Comparison of ENCODE assay signal across 18 cellular contexts in the genomic region with DNA sequence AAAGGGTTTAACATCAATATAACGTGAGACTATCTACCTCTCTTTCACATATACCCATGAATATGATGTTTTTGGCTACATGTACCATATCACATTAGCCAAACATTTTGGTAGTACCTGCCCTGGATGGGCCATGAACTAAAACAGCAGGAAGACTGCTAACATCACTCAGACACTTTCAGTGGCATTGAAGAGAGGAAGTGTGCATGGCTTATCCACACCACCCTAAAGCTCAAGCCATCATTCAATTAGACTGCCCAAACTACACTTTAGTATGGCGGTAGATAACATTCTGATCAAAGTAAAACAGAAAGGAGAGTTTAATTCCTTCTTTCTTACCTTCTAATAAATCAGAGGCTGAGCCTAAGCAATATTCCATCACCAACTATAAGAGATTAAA.
A peak's percentile ranks its signal among the peaks of the same experiment; 100 is the strongest.
DNase-seq lines count a peak whose midpoint lies in the region; ATAC-seq and TF ChIP-seq lines count a peak whose summit lies in the region.
"Had no signal": no experiment of that assay in that cellular context is flagged by ENCODE, and none has a peak within 500 bp of the region (broad histone marks: within the 10 kb centered on the region; RNA-seq: fewer than 3 reads in every experiment).

No MANE protein-coding gene starts in this region.

- no peak overlapping the region for H3K27ac ChIP-seq in colonic mucosa
- H3K27ac ChIP-seq: HL-60, thoracic aorta had no signal

- no peaks in the 10 kb centered on the region for H3K36me3 ChIP-seq in colonic mucosa

- H3K4me3 Mint-ChIP-seq in immature natural killer cell: no peak overlapping the region
- H3K4me3 Mint-ChIP-seq: activated CD8-positive, alpha-beta memory T cell treated with anti-CD3 and anti-CD28 coated beads, Interleukin-2, amount 10 ng/mL, durations not matched to agents 7 days and 5 days; CD8-positive, alpha-beta memory T cell had no signal

- H3K27me3 Mint-ChIP-seq in immature natural killer cell (ENCODE audit: low read depth in 3 of 3): no peaks in the 10 kb centered on the region
- H3K27me3 Mint-ChIP-seq: activated CD8-positive, alpha-beta memory T cell treated with anti-CD3 and anti-CD28 coated beads, Interleukin-2, amount 10 ng/mL, durations not matched to agents 7 days and 5 days; CD8-positive, alpha-beta memory T cell had no signal

- peaks cover 7 to 26% of the 10 kb centered on the region in 2 donors for H3K4me1 Mint-ChIP-seq in immature natural killer cell

- peak; percentile 61 for ATAC-seq in GM18502 (IDR thresholded peaks at IDR 0.05; ENCODE audit: poor library complexity, unreplicated experiment)
- ATAC-seq in GM21786 (IDR thresholded peaks at IDR 0.05; ENCODE audit: unreplicated experiment): peak; percentile 42
- ATAC-seq: activated CD8-positive, alpha-beta memory T cell treated with anti-CD3 and anti-CD28 coated beads, Interleukin-2, amount 10 ng/mL, durations not matched to agents 7 days and 5 days had no signal

- no peak overlapping the region for H3K9ac ChIP-seq in colonic mucosa (ENCODE audit: low read depth in 2 of 2, low read length in 2 of 2)

- intact Hi-C loops in colonic mucosa (cut with DNase I): no loop called here

- no peak for TF ChIP-seq CTCF in colonic mucosa (IDR thresholded peaks at IDR 0.05)

- no peaks in the 10 kb centered on the region for H3K9me3 Mint-ChIP-seq in immature natural killer cell
- H3K9me3 Mint-ChIP-seq: CD8-positive, alpha-beta memory T cell had no signal

- H3K4me1 ChIP-seq in colonic mucosa: no peaks in the 10 kb centered on the region
- H3K4me1 ChIP-seq: HAP-1 had no signal

- peaks cover 4 to 17% (median 4%) of the 10 kb centered on the region in 3 donors for H3K36me3 Mint-ChIP-seq in immature natural killer cell

- DNase-seq in NAMALWA (ENCODE audit: low spot score) (peak; percentile 9), immature natural killer cell (no peak), NCI-H526 (lab: John Stamatoyannopoulos, UW) (no peak), colonic mucosa (no peak), GDM1 (lab: John Stamatoyannopoulos, UW) (no peak), NCI-H226 (no peak)
- DNase-seq: activated CD8-positive, alpha-beta memory T cell treated with anti-CD3 and anti-CD28 coated beads, Interleukin-2, amount 10 ng/mL, durations not matched to agents 7 days and 5 days; CD8-positive, alpha-beta memory T cell; mesenchymal stem cell; MG63; NCI-H2227 treated with DMSO at 0.1 percent for 48 hours; small intestine; T-helper 9 cell had no signal

- no peaks in the 10 kb centered on the region for H3K9me3 ChIP-seq in colonic mucosa
- H3K9me3 ChIP-seq: HAP-1, MG63, thoracic aorta had no signal

- H3K27me3 ChIP-seq in colonic mucosa: no peaks in the 10 kb centered on the region
- H3K27me3 ChIP-seq: MG63 had no signal

- H3K27ac Mint-ChIP-seq in immature natural killer cell: peak overlapping the region in 4 of 6 donors; percentile 24 to 79 (median 36)

- no peak overlapping the region for H3K4me3 ChIP-seq in colonic mucosa
- H3K4me3 ChIP-seq: HAP-1, MG63, thoracic aorta had no signal
